ENCODE assay signal across 20 cellular contexts in genomic region chr1:11101347-11101746, GRCh38. TPM values are rescaled to one million over a fixed set of nuclear protein-coding genes. Genes with fewer than 3 reads are reported as not detected.
DNase-seq lines count a peak whose midpoint lies in the region; ATAC-seq and TF ChIP-seq lines count a peak whose summit lies in the region.
"Had no signal": no experiment of that assay in that cellular context is flagged by ENCODE, and none has a peak within 500 bp of the region (broad histone marks: within the 10 kb centered on the region; RNA-seq: fewer than 3 reads in every experiment).

No MANE protein-coding gene starts in this region.

- DNase-seq in activated naive CD4-positive, alpha-beta T cell treated with anti-CD3 and anti-CD28 coated beads for 36 hours: no peak
- no peak for DNase-seq in activated naive CD4-positive, alpha-beta T cell treated with anti-CD3 and anti-CD28 coated beads, Interleukin-2, amount 50 U/mL, for 16 hours
- DNase-seq in Calu3 (no peak), chondrocyte (ENCODE audit: low spot score) (no peak), progenitor cell of endocrine pancreas (ENCODE audit: low spot score, unreplicated experiment) (no peak)
- DNase-seq: activated CD4-positive, alpha-beta T cell treated with anti-CD3 and anti-CD28 coated beads for 4 hours; activated T-cell treated with anti-CD3 and anti-CD28 coated beads, Interleukin-2, amount 50 U/mL, for 48 hours; foreskin fibroblast; hippocampal formation; mammary epithelial cell; PC-9; right cardiac atrium; SJCRH30; stimulated activated CD4-positive, alpha-beta T cell treated with anti-CD3 and anti-CD28 coated beads, Interleukin-15, amount 100 ng/mL, for 24 hours; stomach; T-helper 9 cell had no signal

- ATAC-seq in HG03196 (IDR thresholded peaks at IDR 0.05; ENCODE audit: unreplicated experiment) (no peak), HG02973 (IDR thresholded peaks at IDR 0.05; ENCODE audit: unreplicated experiment) (no peak), GM21737 (IDR thresholded peaks at IDR 0.05; ENCODE audit: unreplicated experiment) (no peak)
- ATAC-seq: right cardiac atrium had no signal

- H3K4me3 Mint-ChIP-seq in activated naive CD4-positive, alpha-beta T cell treated with anti-CD3 and anti-CD28 coated beads for 36 hours: peak overlapping the region; percentile 11
- H3K4me3 Mint-ChIP-seq in Calu3 (ENCODE audit: low read depth, unreplicated experiment) (no peak overlapping the region), chondrocyte (ENCODE audit: unreplicated experiment) (no peak overlapping the region), progenitor cell of endocrine pancreas (ENCODE audit: low read depth) (peak overlapping the region; percentile 29)

- TF ChIP-seq CTCF in Calu3 (IDR thresholded peaks at IDR 0.05; ENCODE audit: unreplicated experiment) (no peak), chondrocyte (IDR thresholded peaks at IDR 0.05) (no peak), progenitor cell of endocrine pancreas (IDR thresholded peaks at IDR 0.05; ENCODE audit: unreplicated experiment) (no peak)

- peaks cover 8% of the 10 kb centered on the region for H3K4me1 Mint-ChIP-seq in activated naive CD4-positive, alpha-beta T cell treated with anti-CD3 and anti-CD28 coated beads for 36 hours (ENCODE audit: low read depth)
- H3K4me1 Mint-ChIP-seq in Calu3 (ENCODE audit: low read depth, unreplicated experiment) (no peaks in the 10 kb centered on the region), chondrocyte (ENCODE audit: low read depth) (peaks cover 15% of the 10 kb centered on the region), progenitor cell of endocrine pancreas (ENCODE audit: low read depth) (peaks cover 3% of the 10 kb centered on the region)

- H3K27ac Mint-ChIP-seq in activated naive CD4-positive, alpha-beta T cell treated with anti-CD3 and anti-CD28 coated beads for 36 hours: no peak overlapping the region
- H3K27ac Mint-ChIP-seq in Calu3 (ENCODE audit: unreplicated experiment) (peak overlapping the region; percentile 4), chondrocyte (ENCODE audit: unreplicated experiment) (peak overlapping the region; percentile 57), progenitor cell of endocrine pancreas (peak overlapping the region; percentile 26)

- intact Hi-C loops in activated naive CD4-positive, alpha-beta T cell treated with anti-CD3 and anti-CD28 coated beads for 36 hours (cut with micrococcal nuclease): no loop called here
- intact Hi-C loops in Calu3 (cut with micrococcal nuclease; ENCODE audit: unreplicated experiment): no loop called here

- H3K9me3 Mint-ChIP-seq in activated naive CD4-positive, alpha-beta T cell treated with anti-CD3 and anti-CD28 coated beads for 36 hours: no peaks in the 10 kb centered on the region
- H3K9me3 Mint-ChIP-seq in Calu3 (ENCODE audit: low read depth, unreplicated experiment) (no peaks in the 10 kb centered on the region), chondrocyte (ENCODE audit: low read depth) (no peaks in the 10 kb centered on the region), progenitor cell of endocrine pancreas (ENCODE audit: low read depth) (no peaks in the 10 kb centered on the region)

- CTCF ChIA-PET in activated naive CD4-positive, alpha-beta T cell treated with anti-CD3 and anti-CD28 coated beads for 36 hours (lab: Charles Lee): no interaction called here
- CTCF ChIA-PET in Calu3 (lab: Charles Lee): no interaction called here

- H3K27me3 Mint-ChIP-seq in activated naive CD4-positive, alpha-beta T cell treated with anti-CD3 and anti-CD28 coated beads for 36 hours (ENCODE audit: low read depth): no peaks in the 10 kb centered on the region
- H3K27me3 Mint-ChIP-seq in Calu3 (ENCODE audit: unreplicated experiment) (no peaks in the 10 kb centered on the region), chondrocyte (ENCODE audit: low read depth) (no peaks in the 10 kb centered on the region), progenitor cell of endocrine pancreas (no peaks in the 10 kb centered on the region)

- BruUV-seq in Calu3 (replicated peaks; lab: Mats Ljungman, UMichigan): no TSS peak

- H3K36me3 Mint-ChIP-seq in activated naive CD4-positive, alpha-beta T cell treated with anti-CD3 and anti-CD28 coated beads for 36 hours (ENCODE audit: low read depth): peaks cover 6% of the 10 kb centered on the region
- peaks cover 18% of the 10 kb centered on the region for H3K36me3 Mint-ChIP-seq in Calu3 (ENCODE audit: insufficient read depth, unreplicated experiment)
- peaks cover 8% of the 10 kb centered on the region for H3K36me3 Mint-ChIP-seq in chondrocyte (ENCODE audit: low read depth)
- H3K36me3 Mint-ChIP-seq in progenitor cell of endocrine pancreas (ENCODE audit: insufficient read depth): peaks cover 4% of the 10 kb centered on the region

RNA-seq across cellular contexts. Expression of gene EXOSC10, which starts 1.7 kb away (rescaled TPM):
- 10 to 100 TPM; 57.9 to 59.3 TPM for total RNA-seq in activated naive CD4-positive, alpha-beta T cell treated with anti-CD3 and anti-CD28 coated beads for 36 hours
- total RNA-seq in Calu3 (2022) (50.8 and 56.4 TPM in 2 replicates), chondrocyte (49.1 to 57.2 TPM (median 49.8 TPM) in 3 replicates), progenitor cell of endocrine pancreas (95.4 and 104 TPM in 2 replicates)

RNA-seq across cellular contexts. Expression of gene SRM, which starts 41.5 kb away (rescaled TPM):
- total RNA-seq in activated naive CD4-positive, alpha-beta T cell treated with anti-CD3 and anti-CD28 coated beads for 36 hours: 100 to 1,000 TPM; 207 to 222 TPM
- 70.5 and 82.7 TPM in 2 replicates for total RNA-seq in Calu3 (2022)
- 140 to 176 TPM (median 141 TPM) in 3 replicates for total RNA-seq in chondrocyte
- total RNA-seq in progenitor cell of endocrine pancreas: 62.6 and 64.6 TPM in 2 replicates

RNA-seq across cellular contexts. Expression of gene MASP2, which starts 54.3 kb away (rescaled TPM):
- total RNA-seq in activated naive CD4-positive, alpha-beta T cell treated with anti-CD3 and anti-CD28 coated beads for 36 hours: under 1 TPM; 0.17 to 0.31 TPM
- total RNA-seq in Calu3 (2022): not detected in 2 replicates
- total RNA-seq in chondrocyte: not detected in 3 replicates
- total RNA-seq in progenitor cell of endocrine pancreas: not detected in 2 replicates
- total RNA-seq: PC-9, right cardiac atrium, stomach, ureter had no signal

Comparison
In these comparisons a context has a peak if more than half of its experiments do, and no peak if none do; other contexts are left out.
1. H3K4me3 Mint-ChIP-seq: peak in activated naive CD4-positive, alpha-beta T cell treated with anti-CD3 and anti-CD28 coated beads for 36 hours (single experiment) and progenitor cell of endocrine pancreas (single experiment); none in Calu3 (single experiment) and chondrocyte (single experiment).